In the genomic region with DNA sequence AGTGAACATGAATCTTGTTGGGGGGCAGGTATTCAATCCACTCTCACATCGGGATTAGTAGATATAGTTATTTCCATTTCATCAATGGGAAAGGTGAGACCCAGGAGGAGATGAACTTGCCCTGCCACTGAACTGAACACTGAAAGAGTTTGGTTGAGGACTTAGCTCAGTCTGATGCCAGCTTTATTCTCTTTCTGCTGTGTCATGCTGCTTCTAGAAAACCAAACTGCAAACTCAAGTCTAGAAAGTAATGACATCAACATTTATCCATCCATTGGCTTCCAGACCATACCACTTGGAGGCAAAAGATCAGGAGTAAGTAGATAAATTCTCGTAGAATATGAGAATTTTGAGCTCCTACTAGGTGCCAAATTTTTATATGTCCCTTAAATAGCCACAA, we compare ENCODE assay signal across 18 cellular contexts.
DNase-seq lines count a peak whose midpoint lies in the region; ATAC-seq, FAIRE-seq and TF ChIP-seq lines count a peak whose summit lies in the region.
"Had no signal": no experiment of that assay in that cellular context is flagged by ENCODE, and none has a peak within 500 bp of the region (broad histone marks: within the 10 kb centered on the region; RNA-seq: fewer than 3 reads in every experiment).

No MANE protein-coding gene starts in this region.

- 81% methylated on average over 2 of the region's 2 CpGs for WGBS in A549 (ENCODE audit: missing lambda C conversion rate)
- 72 to 78% methylated on average over 2 of the region's 2 CpGs for WGBS in transverse colon (ENCODE audit: low coverage in 1 of 2), 2 donors
- WGBS in heart left ventricle, 4 donors = 92 to 97% (median 94%) methylated on average over 2 of the region's 2 CpGs
- 88% methylated on average over 2 of the region's 2 CpGs for WGBS in suprapubic skin

- TF ChIP-seq CTCF in A549 (IDR thresholded peaks at IDR 0.05) (no peak), choroid plexus epithelial cell (conservative IDR thresholded peaks at IDR 0.05; ENCODE audit: low read depth, low read length) (no peak), transverse colon (IDR thresholded peaks at IDR 0.05) (no peak), heart left ventricle (IDR thresholded peaks at IDR 0.05) (no peak), glutamatergic neuron (IDR thresholded peaks at IDR 0.05; ENCODE audit: partially characterized antibody, unreplicated experiment) (no peak), suprapubic skin (IDR thresholded peaks at IDR 0.05) (no peak)

- in situ Hi-C loops in transverse colon (cut with MboI; ENCODE audit: low pct_ligation_motif_present in 1 of 4, low pct_unique_long_range_greater_than_20kb in 1 of 4, low sequenced_read_pairs in 3 of 4) = no loop called here

- intact Hi-C loops in transverse colon (cut with DNase I; ENCODE audit: low total_unique reads) (no loop called here), heart left ventricle (cut with DNase I) (loop anchor here in 1 of 10 donors (10.0 kb wide), 1 partner anchor 1476 kb away; no protein-coding TSS in a partner anchor)

- no peaks in the 10 kb centered on the region for H3K36me3 Mint-ChIP-seq in glutamatergic neuron (ENCODE audit: unreplicated experiment)
- H3K36me3 Mint-ChIP-seq: CD8-positive, alpha-beta T cell had no signal

- no peaks in the 10 kb centered on the region for H3K4me1 Mint-ChIP-seq in glutamatergic neuron (ENCODE audit: low read depth, unreplicated experiment)

- TF ChIP-seq RAD21 in A549 (conservative IDR thresholded peaks at IDR 0.05 in 1 of 2, IDR thresholded peaks at IDR 0.05 in 1 of 2) = no peak

- H3K4me3 ChIP-seq in A549 (no peak overlapping the region), choroid plexus epithelial cell (ENCODE audit: low read depth, low read length) (no peak overlapping the region), transverse colon (no peak overlapping the region), heart left ventricle (no peak overlapping the region), suprapubic skin (no peak overlapping the region)
- H3K4me3 ChIP-seq: GM12878 had no signal

- no peak overlapping the region for H3K4me3 Mint-ChIP-seq in glutamatergic neuron (ENCODE audit: unreplicated experiment)
- H3K4me3 Mint-ChIP-seq: CD8-positive, alpha-beta T cell; HFFc6 had no signal

- TF ChIP-seq POLR2A in A549 (IDR thresholded peaks at IDR 0.05; ENCODE audit: low read length) (no peak), transverse colon (IDR thresholded peaks at IDR 0.05) (no peak), heart left ventricle (IDR thresholded peaks at IDR 0.05) (no peak), suprapubic skin (IDR thresholded peaks at IDR 0.05) (no peak)

- H3K9me3 ChIP-seq in A549 (no peaks in the 10 kb centered on the region), transverse colon (no peaks in the 10 kb centered on the region), heart left ventricle (no peaks in the 10 kb centered on the region), suprapubic skin (no peaks in the 10 kb centered on the region)
- H3K9me3 ChIP-seq: BE2C had no signal

- H3K27me3 ChIP-seq in transverse colon (no peaks in the 10 kb centered on the region), heart left ventricle (no peaks in the 10 kb centered on the region), suprapubic skin (no peaks in the 10 kb centered on the region)
- H3K27me3 ChIP-seq: BE2C had no signal

- H3K27me3 Mint-ChIP-seq in glutamatergic neuron (ENCODE audit: unreplicated experiment) = no peaks in the 10 kb centered on the region

- no peaks in the 10 kb centered on the region for H3K9me3 Mint-ChIP-seq in glutamatergic neuron (ENCODE audit: unreplicated experiment)
- H3K9me3 Mint-ChIP-seq: CD8-positive, alpha-beta T cell had no signal

- H3K36me3 ChIP-seq in transverse colon (no peaks in the 10 kb centered on the region), heart left ventricle (no peaks in the 10 kb centered on the region), suprapubic skin (no peaks in the 10 kb centered on the region)
- H3K36me3 ChIP-seq: BE2C had no signal

- DNase-seq in A549 (ENCODE audit: low read depth in 1 of 2, low spot score in 1 of 2) (peak in 1 of 2 experiments; percentile 33), choroid plexus epithelial cell (ENCODE audit: low read depth) (peak; percentile 10), left lobe of liver (ENCODE audit: low spot score) (no peak), transverse colon (no peak), heart left ventricle (no peak), glutamatergic neuron (no peak), suprapubic skin (ENCODE audit: low spot score in 2 of 2) (no peak)
- DNase-seq: BE2C; CD8-positive, alpha-beta T cell; COR-L47; DMS79; HCEC 1CT; HFFc6; KBM-7 had no signal

- ATAC-seq in A549 (peak in 1 of 2 experiments; percentile 42; a peak in 2 of 6 replicates), left lobe of liver (peak; percentile 37), heart left ventricle (no peak)
- ATAC-seq: CD8-positive, alpha-beta T cell had no signal

- peak overlapping the region; percentile 17; the same call in 2 of the 3 replicates for H3K4me2 ChIP-seq in A549

- CTCF ChIA-PET in A549 (lab: Yijun Ruan, JAX) = no interaction called here

- TF ChIP-seq EP300 in A549 (IDR thresholded peaks at IDR 0.05) (no peak), transverse colon (IDR thresholded peaks at IDR 0.05; ENCODE audit: low read depth) (no peak), suprapubic skin (IDR thresholded peaks at IDR 0.05) (no peak)

- no peak overlapping the region for H3K27ac Mint-ChIP-seq in glutamatergic neuron (ENCODE audit: unreplicated experiment)
- H3K27ac Mint-ChIP-seq: CD8-positive, alpha-beta T cell; HFFc6 had no signal

- FAIRE-seq in A549 (lab: Jason Lieb, UNC) = no peak
- FAIRE-seq: A204.1, GM12878 had no signal

- H3K4me1 ChIP-seq in A549 = peaks cover 19% of the 10 kb centered on the region
- peaks cover 3 to 26% (median 18%) of the 10 kb centered on the region in 4 donors for H3K4me1 ChIP-seq in transverse colon
- no peaks in the 10 kb centered on the region for H3K4me1 ChIP-seq in heart left ventricle
- H3K4me1 ChIP-seq in suprapubic skin = no peaks in the 10 kb centered on the region
- H3K4me1 ChIP-seq: BE2C had no signal

- peak overlapping the region; percentile 46 to 50 for H3K27ac ChIP-seq in A549
- peak overlapping the region in 3 of 4 donors; percentile 30 to 62 (median 47) for H3K27ac ChIP-seq in transverse colon
- H3K27ac ChIP-seq in heart left ventricle = no peak overlapping the region
- no peak overlapping the region for H3K27ac ChIP-seq in suprapubic skin
- H3K27ac ChIP-seq: C4-2B, HL-60 had no signal

- POLR2A ChIA-PET in A549 (lab: Yijun Ruan, JAX) = no interaction called here

TF ChIP-seq in A549, 52 proteins besides CTCF, POLR2A, EP300 and RAD21:
- TF ChIP-seq NFE2L2 (conservative IDR thresholded peaks at IDR 0.05; ENCODE audit: low read length) = peak; percentile 54
- peak; percentile 76 for TF ChIP-seq MAFK (IDR thresholded peaks at IDR 0.05; ENCODE audit: partially characterized antibody)
- TF ChIP-seq RNF2 (IDR thresholded peaks at IDR 0.05; ENCODE audit: borderline replicate concordance, low read depth) = no peak

Comparison
In these comparisons a context has a peak if more than half of its experiments do, and no peak if none do; other contexts are left out.
1. H3K27ac ChIP-seq: peak in A549 (2 of 2) and transverse colon (3 of 4); none in heart left ventricle (0 of 12) and suprapubic skin (single experiment).